26 cellular contexts compared by ENCODE assay signal in the genomic region with DNA sequence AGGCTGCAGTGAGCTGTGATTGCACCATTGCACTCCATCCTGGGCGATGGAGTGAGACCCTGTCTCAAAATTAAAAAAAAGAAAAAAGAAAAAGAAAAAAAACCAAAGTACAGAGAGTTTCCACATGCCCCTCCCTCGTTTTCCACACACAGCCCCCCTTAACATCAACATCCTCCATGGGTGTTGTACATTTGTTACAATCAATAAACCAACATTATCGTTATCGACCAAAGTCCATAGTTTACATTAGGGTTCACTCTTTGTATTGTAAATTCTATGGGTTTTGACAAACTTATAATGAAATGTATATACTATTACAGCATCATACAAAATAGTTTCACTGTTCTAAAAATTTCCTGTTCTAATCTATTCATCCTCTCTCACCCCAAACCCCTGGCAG. TPM values are rescaled to one million over a fixed set of nuclear protein-coding genes. Genes with fewer than 3 reads are reported as not detected.
"Had no signal": no experiment of that assay in that cellular context is flagged by ENCODE, and none has a peak within 500 bp of the region (broad histone marks: within the 10 kb centered on the region; RNA-seq: fewer than 3 reads in every experiment).

No MANE protein-coding gene starts in this region.

- H3K4me3 ChIP-seq: stomach, suprapubic skin, testis, thoracic aorta, thyroid gland, tibial artery, tibial nerve, transverse colon, upper lobe of left lung, upper lobe of right lung, uterus, vagina had no signal

- H3K27me3 ChIP-seq: testis, thyroid gland, upper lobe of left lung, upper lobe of right lung, uterus, vagina had no signal

- H3K9me3 ChIP-seq: suprapubic skin, testis, thoracic aorta, thyroid gland, tibial artery, transverse colon, upper lobe of left lung, upper lobe of right lung, uterus, vagina had no signal

- H3K27ac ChIP-seq: stomach, suprapubic skin, testis, thoracic aorta, thyroid gland, tibial artery, tibial nerve, transverse colon, upper lobe of left lung, upper lobe of right lung, uterus, vagina had no signal

- H3K4me1 ChIP-seq: upper lobe of right lung had no signal

- H3K36me3 ChIP-seq: stomach, suprapubic skin, thoracic aorta, thyroid gland, tibial artery, tibial nerve, transverse colon, upper lobe of left lung, upper lobe of right lung, uterus, vagina had no signal

- DNase-seq: stimulated activated CD4-positive, alpha-beta T cell treated with anti-CD3 and anti-CD28 coated beads, Interleukin-2, amount 100 ng/mL, for 48 hours; stimulated activated CD4-positive, alpha-beta T cell treated with anti-CD3 and anti-CD28 coated beads, Interleukin-4, amount 100 ng/mL, for 1 hour; stimulated activated CD4-positive, alpha-beta T cell treated with anti-CD3 and anti-CD28 coated beads, Interleukin-4, amount 100 ng/mL, for 24 hours; stimulated activated CD4-positive, alpha-beta T cell treated with anti-CD3 and anti-CD28 coated beads, Interleukin-4, amount 100 ng/mL, for 4 hours; stimulated activated CD8-positive, alpha-beta memory T cell treated with anti-CD3 and anti-CD28 coated beads, Interleukin-4, amount 100 ng/mL, for 48 hours; stimulated activated naive B cell treated with anti-CD40 and anti-IgM and Interleukin-4, amounts not matched to agents 10 μg/mL and 1 μg/mL and 100 μg/mL, for 72 hours; stimulated activated naive CD4-positive, alpha-beta T cell; stimulated activated naive CD4-positive, alpha-beta T cell treated with Interleukin-2 at 50 U/mL for 16 hours; stimulated activated naive CD8-positive, alpha-beta T cell treated with anti-CD3 and anti-CD28 coated beads, Interleukin-15, amount 100 ng/mL, for 72 hours; stimulated activated naive CD8-positive, alpha-beta T cell treated with anti-CD3 and anti-CD28 coated beads, Interleukin-15, Interleukin-2, amounts not matched to agents 100 U/mL and 50 U/mL, for 24 hours; stomach; substantia nigra; testis; thyroid gland; tibial artery; transverse colon; upper lobe of left lung; upper lobe of right lung; uterus had no signal

- ATAC-seq: stimulated activated effector memory CD8-positive, alpha-beta T cell treated with anti-CD3 and anti-CD28 coated beads, Interleukin-12 subunit alpha, Interleukin-12 subunit beta, amount 100 ng/mL, for 72 hours; stimulated activated memory B cell treated with anti-CD40 and anti-IgM and Interleukin-4, amounts not matched to agents 10 μg/mL and 1 μg/mL and 100 μg/mL, for 72 hours; stimulated activated naive B cell treated with anti-CD40 and anti-IgM and Interleukin-4, amounts not matched to agents 10 μg/mL and 1 μg/mL and 100 μg/mL, for 72 hours; stimulated activated naive CD8-positive, alpha-beta T cell treated with anti-CD3 and anti-CD28 coated beads, Interleukin-15, amount 100 ng/mL, for 72 hours; stimulated activated naive CD8-positive, alpha-beta T cell treated with anti-CD3 and anti-CD28 coated beads, Interleukin-15, Interleukin-2, amounts not matched to agents 100 U/mL and 50 U/mL, for 24 hours; upper lobe of right lung had no signal

RNA-seq across cellular contexts. Expression of gene HCRTR1, which starts 57.1 kb away (rescaled TPM):
- total RNA-seq: stomach, suprapubic skin, thoracic aorta, upper lobe of right lung, ureter, uterus, vagina had no signal
- polyA plus RNA-seq: stomach had no signal
